ENCODE assay signal across 19 cellular contexts in the genomic region with DNA sequence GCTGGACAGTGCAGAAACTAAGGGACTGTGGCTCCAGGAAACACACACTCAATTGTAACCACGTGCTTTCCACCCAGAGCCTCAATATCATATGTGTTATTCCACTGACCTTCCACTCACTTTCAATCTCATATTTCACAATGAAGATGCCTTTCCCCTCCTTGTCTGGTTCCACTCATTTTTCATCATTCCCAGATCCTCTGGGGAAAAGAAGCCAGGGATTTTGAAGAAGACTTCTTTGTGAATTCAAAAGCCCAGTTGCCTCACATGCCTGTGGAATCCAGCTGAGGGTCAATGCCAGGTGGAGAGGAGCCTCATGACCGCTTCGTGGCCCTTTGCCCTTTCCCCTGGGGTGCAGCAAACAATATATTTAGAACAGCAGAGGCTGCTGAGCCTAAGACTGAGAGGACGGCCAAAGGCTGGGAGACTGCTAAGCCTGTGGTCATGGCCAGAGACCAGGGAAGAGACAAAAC.
"Had no signal": no experiment of that assay in that cellular context is flagged by ENCODE, and none has a peak within 500 bp of the region (broad histone marks: within the 10 kb centered on the region; RNA-seq: fewer than 3 reads in every experiment).

No MANE protein-coding gene starts in this region.

- H3K9me3 ChIP-seq: body of pancreas, lower lobe of right lung, mucosa of descending colon, suprapubic skin had no signal

- H3K27me3 ChIP-seq: body of pancreas, cardiac muscle cell, suprapubic skin had no signal

- ATAC-seq: activated CD8-positive, alpha-beta memory T cell treated with anti-CD3 and anti-CD28 coated beads, Interleukin-2, amount 10 ng/mL, durations not matched to agents 7 days and 5 days; body of pancreas; left colon; lower lobe of right lung; mucosa of descending colon; SK-N-SH treated with all-trans-retinoic acid at 6 μM for 48 hours; stimulated activated effector memory CD8-positive, alpha-beta T cell treated with anti-CD3 and anti-CD28 coated beads, Interleukin-12 subunit alpha, Interleukin-12 subunit beta, amount 100 ng/mL, for 72 hours; stimulated activated naive CD8-positive, alpha-beta T cell treated with anti-CD3 and anti-CD28 coated beads, Interleukin-15, amount 100 ng/mL, for 72 hours had no signal

- H3K4me1 ChIP-seq: body of pancreas, lower lobe of right lung, suprapubic skin had no signal

- H3K4me3 ChIP-seq: body of pancreas, cardiac muscle cell, lower lobe of right lung, mucosa of descending colon, suprapubic skin had no signal

- H3K27ac ChIP-seq: body of pancreas, cardiac muscle cell, lower lobe of right lung, suprapubic skin had no signal

- DNase-seq: activated CD4-positive, alpha-beta memory T cell treated with anti-CD3 and anti-CD28 coated beads, Interleukin-2, amount 10 ng/mL, durations not matched to agents 7 days and 5 days; activated CD4-positive, alpha-beta T cell treated with anti-CD3 and anti-CD28 coated beads, Interleukin-2, amount 10 ng/mL, durations not matched to agents 24 days and 14 days; activated CD8-positive, alpha-beta memory T cell treated with anti-CD3 and anti-CD28 coated beads, Interleukin-2, amount 10 ng/mL, durations not matched to agents 7 days and 5 days; activated effector memory CD4-positive, alpha-beta T cell treated with anti-CD3 and anti-CD28 coated beads, Interleukin-2, amount 50 U/mL, for 16 hours; activated naive CD4-positive, alpha-beta T cell treated with anti-CD3 and anti-CD28 coated beads, Interleukin-2, amount 10 ng/mL, durations not matched to agents 7 days and 5 days; activated T-cell treated with anti-CD3 and anti-CD28 coated beads for 4 hours; effector CD4-positive, alpha-beta T cell; erythroblast; left colon; lower lobe of right lung; mesendoderm; mucosa of descending colon; stimulated activated CD4-positive, alpha-beta T cell treated with anti-CD3 and anti-CD28 coated beads, Interleukin-1b, Interleukin-23, amount 100 ng/mL, for 48 hours; stimulated activated naive CD8-positive, alpha-beta T cell treated with anti-CD3 and anti-CD28 coated beads, Interleukin-15, amount 100 ng/mL, for 72 hours had no signal

- H3K36me3 ChIP-seq: cardiac muscle cell, lower lobe of right lung, suprapubic skin had no signal
